2 cellular contexts compared by ENCODE assay signal in the genomic region with DNA sequence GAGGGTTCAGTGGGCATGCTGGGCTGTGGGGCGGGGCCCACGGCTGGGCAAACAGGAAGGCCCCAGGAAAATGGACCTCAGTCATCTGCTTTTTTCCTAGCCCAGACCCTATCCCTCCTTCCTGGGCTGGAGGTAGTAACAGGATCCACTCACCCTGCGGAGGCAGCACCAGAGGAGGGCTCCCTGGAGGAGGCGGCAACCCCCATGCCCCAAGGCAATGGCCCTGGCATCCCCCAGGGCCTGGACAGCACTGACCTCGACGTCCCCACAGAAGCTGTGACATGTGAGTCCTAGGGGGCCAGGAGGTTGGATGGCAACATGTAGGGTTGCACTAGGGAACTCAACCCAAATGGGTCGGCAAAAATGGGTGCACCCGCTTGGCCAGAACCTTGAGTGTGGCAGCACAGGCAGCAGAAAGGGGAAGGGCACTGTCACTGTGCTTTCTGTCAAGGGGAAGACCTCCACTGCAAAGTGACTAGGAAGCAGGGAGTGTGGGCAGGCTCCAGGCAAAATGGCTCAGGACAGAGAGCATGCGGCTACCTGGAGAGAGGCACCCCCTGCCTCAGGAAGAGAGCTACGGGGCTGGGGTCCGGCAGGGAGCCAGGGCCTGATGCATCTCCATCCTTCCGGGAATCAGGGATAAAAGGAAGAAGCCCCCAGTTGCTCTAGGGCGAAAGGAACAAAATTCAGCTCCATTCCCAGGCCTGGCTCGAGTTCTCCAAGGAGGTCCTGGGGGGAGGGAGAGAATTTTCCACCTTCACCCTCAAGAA.
TF ChIP-seq lines count a peak whose summit lies in the region.

No MANE protein-coding gene starts in this region.

TF ChIP-seq in HEK293, 187 proteins besides CTCF, POLR2A, EP300 and RAD21:
- TF ChIP-seq ZNF610 (tag by site-specific recombination; IDR thresholded peaks at IDR 0.05; ENCODE audit: borderline replicate concordance) (no peak), WT1 (tag by site-specific recombination; IDR thresholded peaks at IDR 0.05) (no peak), ZNF16 (tag by site-specific recombination; IDR thresholded peaks at IDR 0.05; ENCODE audit: low read depth) (no peak), ZNF548 (tag by site-specific recombination; IDR thresholded peaks at IDR 0.05) (no peak), ZSCAN4 (tag by site-specific recombination; IDR thresholded peaks at IDR 0.05) (0 out of 2 replicates have a peak, but pooled peaks have one; percentile 1)
- TF ChIP-seq, protein P1, sequence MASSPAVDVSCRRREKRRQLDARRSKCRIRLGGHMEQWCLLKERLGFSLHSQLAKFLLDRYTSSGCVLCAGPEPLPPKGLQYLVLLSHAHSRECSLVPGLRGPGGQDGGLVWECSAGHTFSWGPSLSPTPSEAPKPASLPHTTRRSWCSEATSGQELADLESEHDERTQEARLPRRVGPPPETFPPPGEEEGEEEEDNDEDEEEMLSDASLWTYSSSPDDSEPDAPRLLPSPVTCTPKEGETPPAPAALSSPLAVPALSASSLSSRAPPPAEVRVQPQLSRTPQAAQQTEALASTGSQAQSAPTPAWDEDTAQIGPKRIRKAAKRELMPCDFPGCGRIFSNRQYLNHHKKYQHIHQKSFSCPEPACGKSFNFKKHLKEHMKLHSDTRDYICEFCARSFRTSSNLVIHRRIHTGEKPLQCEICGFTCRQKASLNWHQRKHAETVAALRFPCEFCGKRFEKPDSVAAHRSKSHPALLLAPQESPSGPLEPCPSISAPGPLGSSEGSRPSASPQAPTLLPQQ (tag by site-specific recombination; IDR thresholded peaks at IDR 0.05), result 0 out of 2 replicates have a peak, but pooled peaks have one; percentile 37
- TF ChIP-seq, protein P2, sequence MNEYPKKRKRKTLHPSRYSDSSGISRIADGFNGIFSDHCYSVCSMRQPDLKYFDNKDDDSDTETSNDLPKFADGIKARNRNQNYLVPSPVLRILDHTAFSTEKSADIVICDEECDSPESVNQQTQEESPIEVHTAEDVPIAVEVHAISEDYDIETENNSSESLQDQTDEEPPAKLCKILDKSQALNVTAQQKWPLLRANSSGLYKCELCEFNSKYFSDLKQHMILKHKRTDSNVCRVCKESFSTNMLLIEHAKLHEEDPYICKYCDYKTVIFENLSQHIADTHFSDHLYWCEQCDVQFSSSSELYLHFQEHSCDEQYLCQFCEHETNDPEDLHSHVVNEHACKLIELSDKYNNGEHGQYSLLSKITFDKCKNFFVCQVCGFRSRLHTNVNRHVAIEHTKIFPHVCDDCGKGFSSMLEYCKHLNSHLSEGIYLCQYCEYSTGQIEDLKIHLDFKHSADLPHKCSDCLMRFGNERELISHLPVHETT (tag by site-specific recombination; IDR thresholded peaks at IDR 0.05), result no peak
TF ChIP-seq in HEK293: peak in this region for 2.

TF ChIP-seq in K562, 482 proteins besides CTCF, POLR2A, EP300 and RAD21:
- TF ChIP-seq ZFP36 (IDR thresholded peaks at IDR 0.05; ENCODE audit: low read depth, low read length, partially characterized antibody), result peak; percentile 75
- TF ChIP-seq, protein P3, sequence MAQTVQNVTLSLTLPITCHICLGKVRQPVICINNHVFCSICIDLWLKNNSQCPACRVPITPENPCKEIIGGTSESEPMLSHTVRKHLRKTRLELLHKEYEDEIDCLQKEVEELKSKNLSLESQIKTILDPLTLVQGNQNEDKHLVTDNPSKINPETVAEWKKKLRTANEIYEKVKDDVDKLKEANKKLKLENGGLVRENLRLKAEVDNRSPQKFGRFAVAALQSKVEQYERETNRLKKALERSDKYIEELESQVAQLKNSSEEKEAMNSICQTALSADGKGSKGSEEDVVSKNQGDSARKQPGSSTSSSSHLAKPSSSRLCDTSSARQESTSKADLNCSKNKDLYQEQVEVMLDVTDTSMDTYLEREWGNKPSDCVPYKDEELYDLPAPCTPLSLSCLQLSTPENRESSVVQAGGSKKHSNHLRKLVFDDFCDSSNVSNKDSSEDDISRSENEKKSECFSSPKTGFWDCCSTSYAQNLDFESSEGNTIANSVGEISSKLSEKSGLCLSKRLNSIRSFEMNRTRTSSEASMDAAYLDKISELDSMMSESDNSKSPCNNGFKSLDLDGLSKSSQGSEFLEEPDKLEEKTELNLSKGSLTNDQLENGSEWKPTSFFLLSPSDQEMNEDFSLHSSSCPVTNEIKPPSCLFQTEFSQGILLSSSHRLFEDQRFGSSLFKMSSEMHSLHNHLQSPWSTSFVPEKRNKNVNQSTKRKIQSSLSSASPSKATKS (CRISPR knock-in tag; IDR thresholded peaks at IDR 0.05), result no peak
TF ChIP-seq in K562: peak in this region for 1.
